Comparison of ENCODE assay signal across 12 cellular contexts in the genomic region with DNA sequence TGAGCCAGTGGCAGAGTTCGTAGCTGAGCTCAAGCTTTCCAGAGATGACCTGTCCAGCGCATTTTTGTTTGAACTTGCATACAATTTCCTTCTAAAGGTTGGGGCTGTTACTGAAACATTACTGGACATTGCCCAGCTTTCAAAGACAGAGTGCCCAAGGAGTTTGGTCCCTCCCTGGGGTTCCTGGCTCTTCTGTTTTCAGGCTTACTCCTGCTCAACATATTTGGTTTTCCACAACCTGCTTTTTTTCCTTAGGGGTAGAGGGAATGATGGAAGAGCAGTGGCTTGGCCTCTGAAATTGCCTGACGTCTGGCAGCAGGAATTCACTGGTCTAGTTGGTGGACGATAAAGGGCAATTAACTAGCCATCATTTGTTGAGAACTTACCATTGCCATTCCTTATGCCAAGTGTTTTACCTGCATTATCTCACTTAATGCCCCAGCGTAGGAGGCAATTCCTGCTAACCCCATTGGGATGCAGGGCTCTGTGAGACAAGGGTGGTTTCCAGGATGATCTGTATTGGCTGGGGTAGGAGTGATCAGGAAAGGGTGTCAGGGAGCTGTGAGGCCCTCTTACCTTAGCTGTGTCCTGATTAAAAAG. TPM values are rescaled to one million over a fixed set of nuclear protein-coding genes. Genes with fewer than 3 reads are reported as not detected.
A peak's percentile ranks its signal among the peaks of the same experiment; 100 is the strongest.
DNase-seq lines count a peak whose midpoint lies in the region; ATAC-seq and TF ChIP-seq lines count a peak whose summit lies in the region.
"Had no signal": no experiment of that assay in that cellular context is flagged by ENCODE, and none has a peak within 500 bp of the region (broad histone marks: within the 10 kb centered on the region; RNA-seq: fewer than 3 reads in every experiment).

No MANE protein-coding gene starts in this region.

- H3K36me3 ChIP-seq in heart left ventricle = no peaks in the 10 kb centered on the region
- H3K36me3 ChIP-seq in body of pancreas (replicated peaks in 1 of 2; ENCODE audit: insufficient read depth in 1 of 2, low read depth in 2 of 2) = no peaks in the 10 kb centered on the region
- H3K36me3 ChIP-seq in aorta (ENCODE audit: control insufficient read depth in 1 of 2, insufficient read depth in 2 of 2, low read length in 1 of 2) = no peaks in the 10 kb centered on the region
- H3K36me3 ChIP-seq: tibial nerve had no signal

- H3K4me1 Mint-ChIP-seq in neural crest cell = peaks cover 36% of the 10 kb centered on the region
- H3K4me1 Mint-ChIP-seq in activated T-cell treated with anti-CD3 and anti-CD28 coated beads, Interleukin-2, amount 50 U/mL, for 4 hours (ENCODE audit: low read depth) = no peaks in the 10 kb centered on the region
- H3K4me1 Mint-ChIP-seq: activated CD4-positive, alpha-beta T cell treated with anti-CD3 and anti-CD28 coated beads for 36 hours had no signal

- DNase-seq in heart left ventricle (no peak), cardiac septum (ENCODE audit: low spot score) (no peak), body of pancreas (no peak), neural crest cell (ENCODE audit: low read depth, low spot score) (no peak), aorta (no peak)
- no peak for DNase-seq in activated T-cell treated with anti-CD3 and anti-CD28 coated beads, Interleukin-2, amount 50 U/mL, for 4 hours
- DNase-seq: activated CD4-positive, alpha-beta T cell treated with anti-CD3 and anti-CD28 coated beads for 36 hours; KG1; NCI-H2081 treated with DMSO at 0.1 percent for 48 hours had no signal

- ATAC-seq in heart left ventricle (no peak), body of pancreas (no peak), aorta (ENCODE audit: low FRiP score) (no peak), GM19467 (IDR thresholded peaks at IDR 0.05; ENCODE audit: unreplicated experiment) (no peak), HG03432 (IDR thresholded peaks at IDR 0.05; ENCODE audit: unreplicated experiment) (no peak)
- ATAC-seq in activated T-cell treated with anti-CD3 and anti-CD28 coated beads, Interleukin-2, amount 50 U/mL, for 4 hours = no peak
- ATAC-seq: activated CD4-positive, alpha-beta T cell treated with anti-CD3 and anti-CD28 coated beads for 36 hours had no signal

- H3K36me3 Mint-ChIP-seq in neural crest cell (ENCODE audit: low read depth) = peaks cover 4% of the 10 kb centered on the region
- H3K36me3 Mint-ChIP-seq in activated T-cell treated with anti-CD3 and anti-CD28 coated beads, Interleukin-2, amount 50 U/mL, for 4 hours (ENCODE audit: insufficient read depth) = no peaks in the 10 kb centered on the region

- H3K9me3 ChIP-seq in heart left ventricle = no peaks in the 10 kb centered on the region
- no peaks in the 10 kb centered on the region for H3K9me3 ChIP-seq in body of pancreas
- no peaks in the 10 kb centered on the region for H3K9me3 ChIP-seq in aorta (ENCODE audit: control insufficient read depth, low read length)

- H3K4me3 Mint-ChIP-seq in neural crest cell = peak overlapping the region; percentile 41
- no peak overlapping the region for H3K4me3 Mint-ChIP-seq in activated T-cell treated with anti-CD3 and anti-CD28 coated beads, Interleukin-2, amount 50 U/mL, for 4 hours
- H3K4me3 Mint-ChIP-seq: activated CD4-positive, alpha-beta T cell treated with anti-CD3 and anti-CD28 coated beads for 36 hours had no signal

- H3K27ac Mint-ChIP-seq in neural crest cell (ENCODE audit: unreplicated experiment) = no peak overlapping the region
- H3K27ac Mint-ChIP-seq: activated CD4-positive, alpha-beta T cell treated with anti-CD3 and anti-CD28 coated beads for 36 hours had no signal

- H3K27me3 Mint-ChIP-seq in neural crest cell (ENCODE audit: low read depth) = peaks cover 16% of the 10 kb centered on the region
- H3K27me3 Mint-ChIP-seq in activated T-cell treated with anti-CD3 and anti-CD28 coated beads, Interleukin-2, amount 50 U/mL, for 4 hours (ENCODE audit: low read depth) = no peaks in the 10 kb centered on the region
- H3K27me3 Mint-ChIP-seq: activated CD4-positive, alpha-beta T cell treated with anti-CD3 and anti-CD28 coated beads for 36 hours had no signal

- peaks cover 8% of the 10 kb centered on the region for H3K9me3 Mint-ChIP-seq in neural crest cell
- H3K9me3 Mint-ChIP-seq in activated T-cell treated with anti-CD3 and anti-CD28 coated beads, Interleukin-2, amount 50 U/mL, for 4 hours = peaks cover 10% of the 10 kb centered on the region

- WGBS in heart left ventricle, 4 donors = 64 to 70% (median 67%) methylated on average over 5 of the region's 5 CpGs
- WGBS in body of pancreas, 2 donors = 20 to 28% methylated on average over 5 of the region's 5 CpGs
- 13 to 24% methylated on average over 5 of the region's 5 CpGs for WGBS in aorta, 2 donors

- intact Hi-C loops in heart left ventricle (cut with DNase I) (no loop called here), cardiac septum (cut with DNase I) (loop anchor here (5.0 kb wide), 1 partner anchor 73 kb away; no protein-coding TSS in a partner anchor), body of pancreas (cut with DNase I) (no loop called here), aorta (cut with DNase I) (loop anchor here in 1 of 2 donors (5.0 kb wide), 2 partner anchors 58 to 118 kb away; no protein-coding TSS in a partner anchor)

- H3K4me3 ChIP-seq in heart left ventricle = peak overlapping the region in 10 of 12 donors; percentile 39 to 70 (median 56)
- no peak overlapping the region for H3K4me3 ChIP-seq in body of pancreas
- peak overlapping the region; percentile 22 to 62 for H3K4me3 ChIP-seq in aorta (ENCODE audit: low read length in 2 of 2)

- peaks cover 0 to 7% (median 0%) of the 10 kb centered on the region in 9 donors for H3K27me3 ChIP-seq in heart left ventricle
- no peaks in the 10 kb centered on the region for H3K27me3 ChIP-seq in body of pancreas
- H3K27me3 ChIP-seq in aorta (ENCODE audit: control insufficient read depth in 1 of 2, insufficient read depth in 2 of 2, low read length in 1 of 2) = no peaks in the 10 kb centered on the region

- peaks cover 0 to 27% (median 3%) of the 10 kb centered on the region in 12 donors for H3K4me1 ChIP-seq in heart left ventricle
- H3K4me1 ChIP-seq in body of pancreas = peaks cover 41% of the 10 kb centered on the region
- H3K4me1 ChIP-seq in aorta (ENCODE audit: control insufficient read depth in 1 of 2, insufficient read depth in 2 of 2, low read length in 2 of 2) = no peaks in the 10 kb centered on the region

- TF ChIP-seq CTCF in heart left ventricle (IDR thresholded peaks at IDR 0.05) (no peak), body of pancreas (IDR thresholded peaks at IDR 0.05) (no peak), neural crest cell (conservative IDR thresholded peaks at IDR 0.05) (no peak)

- no peak for TF ChIP-seq POLR2A in heart left ventricle (IDR thresholded peaks at IDR 0.05)
- TF ChIP-seq POLR2A in body of pancreas (IDR thresholded peaks at IDR 0.05) = no peak

- peak overlapping the region in 11 of 12 donors; percentile 33 to 93 (median 85) for H3K27ac ChIP-seq in heart left ventricle
- H3K27ac ChIP-seq in body of pancreas = peak overlapping the region; percentile 82 to 95 (median 86)
- peak overlapping the region; percentile 69 to 84 for H3K27ac ChIP-seq in aorta (ENCODE audit: low read depth in 1 of 2, low read length in 2 of 2)
- H3K27ac ChIP-seq: tibial nerve had no signal

RNA-seq across cellular contexts. Expression of a gene that starts 1.2 kb away (rescaled TPM):
- total RNA-seq in heart left ventricle = 100 to 1,000 TPM; 107 to 214 (median 139) TPM
- 100 to 1,000 TPM in 1 of 2 donors, 10 to 100 TPM in 1; 93.4 to 120 TPM for polyA plus RNA-seq in heart left ventricle
- total RNA-seq in cardiac septum = 233 TPM
- 10 to 100 TPM; 25.7 to 96.9 TPM for total RNA-seq in body of pancreas
- 36.7 and 41.0 TPM in 2 replicates for total RNA-seq in neural crest cell
- 100 to 1,000 TPM; 157 to 161 TPM for total RNA-seq in aorta
- 100 to 1,000 TPM in 1 of 2 donors, 10 to 100 TPM in 1; 74.3 to 142 TPM for polyA plus RNA-seq in aorta
- 10 to 100 TPM; 51.4 to 65.9 (median 63.5) TPM for total RNA-seq in activated T-cell treated with anti-CD3 and anti-CD28 coated beads, Interleukin-2, amount 50 U/mL, for 4 hours

RNA-seq across cellular contexts. Expression of a gene that starts 54.2 kb away (rescaled TPM):
- under 1 TPM in 4 of 9 donors, not detected in 5; 0.14 to 0.93 (median 0.49) TPM for total RNA-seq in heart left ventricle
- under 1 TPM; 0.15 to 0.27 TPM for polyA plus RNA-seq in heart left ventricle
- 0.16 TPM for total RNA-seq in cardiac septum
- total RNA-seq in body of pancreas = 1 to 10 TPM in 1 of 2 donors, not detected in 1; 1.6 TPM
- total RNA-seq in neural crest cell = 0.68 and 0.77 TPM in 2 replicates
- under 1 TPM in 1 of 2 donors, not detected in 1; 0.18 TPM for total RNA-seq in aorta
- polyA plus RNA-seq in aorta = not detected
- total RNA-seq in activated T-cell treated with anti-CD3 and anti-CD28 coated beads, Interleukin-2, amount 50 U/mL, for 4 hours = 1 to 10 TPM in 2 of 3 donors, under 1 TPM in 1; 0.57 to 1.4 (median 1.1) TPM

RNA-seq across cellular contexts. Expression of a gene that starts 54.3 kb away (rescaled TPM):
- total RNA-seq in heart left ventricle (10 to 100 TPM; 18.7 to 31.2 (median 24.3) TPM), cardiac septum (16.9 TPM), body of pancreas (10 to 100 TPM; 13.8 to 17.6 TPM), neural crest cell (86.5 and 86.6 TPM in 2 replicates), aorta (10 to 100 TPM; 23.1 to 25.2 TPM)
- polyA plus RNA-seq in heart left ventricle (10 to 100 TPM; 14.9 to 72.4 TPM), aorta (10 to 100 TPM; 26.1 to 35.2 TPM)
- 100 to 1,000 TPM in 2 of 3 donors, 10 to 100 TPM in 1; 97.5 to 111 (median 106) TPM for total RNA-seq in activated T-cell treated with anti-CD3 and anti-CD28 coated beads, Interleukin-2, amount 50 U/mL, for 4 hours

Comparison
In these comparisons a context has a peak if more than half of its experiments do, and no peak if none do; other contexts are left out.
1. H3K4me3 ChIP-seq: peak in heart left ventricle (10 of 12) and aorta (2 of 2); none in body of pancreas (0 of 2).
2. Peak in every context shown above with its lines, with median percentiles within 50 percentile points of each other: H3K27ac ChIP-seq.